Comparison of ENCODE assay signal across 15 cellular contexts in the genomic region with DNA sequence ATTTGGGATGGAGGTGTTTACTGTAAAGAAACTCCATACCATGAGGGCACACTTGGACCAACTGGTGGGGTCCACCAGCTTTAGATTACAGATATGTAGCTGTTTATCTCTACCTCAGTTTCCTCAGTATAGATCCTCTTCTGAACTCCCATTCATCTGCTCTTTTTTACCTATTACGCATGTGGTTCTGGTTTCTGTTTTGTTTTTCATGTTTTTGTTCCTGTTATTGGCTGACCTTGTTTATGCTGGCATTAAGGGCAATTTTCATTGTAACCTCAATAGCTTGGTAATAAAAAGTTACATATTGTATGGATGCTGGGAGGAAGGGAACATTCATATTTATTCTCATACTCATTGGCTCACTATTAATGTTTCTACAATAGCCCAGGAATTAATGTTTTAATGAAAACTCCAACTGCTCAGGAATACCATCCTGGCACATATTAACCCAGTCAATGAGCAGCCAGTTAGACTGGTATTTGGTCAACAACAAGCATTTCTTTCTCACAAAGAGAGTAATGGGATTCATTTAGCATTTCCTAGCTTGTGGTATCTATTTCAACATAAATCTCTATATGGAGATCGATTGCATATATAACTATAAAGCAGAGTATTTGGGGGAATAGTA.
DNase-seq lines count a peak whose midpoint lies in the region; ATAC-seq, FAIRE-seq and TF ChIP-seq lines count a peak whose summit lies in the region.
"Had no signal": no experiment of that assay in that cellular context is flagged by ENCODE, and none has a peak within 500 bp of the region (broad histone marks: within the 10 kb centered on the region; RNA-seq: fewer than 3 reads in every experiment).

No MANE protein-coding gene starts in this region.

- TF ChIP-seq CTCF in kidney (IDR thresholded peaks at IDR 0.05; ENCODE audit: borderline replicate concordance, extremely low read depth, insufficient read depth) (no peak), gastrocnemius medialis (IDR thresholded peaks at IDR 0.05 in 4 of 5, conservative IDR thresholded peaks at IDR 0.05 in 1 of 5) (no peak), glutamatergic neuron (IDR thresholded peaks at IDR 0.05; ENCODE audit: partially characterized antibody, unreplicated experiment) (no peak)

- no peak overlapping the region for H3K4me3 Mint-ChIP-seq in glutamatergic neuron (ENCODE audit: unreplicated experiment)
- no peak overlapping the region for H3K4me3 Mint-ChIP-seq in activated T-cell treated with anti-CD3 and anti-CD28 coated beads, Interleukin-2, amount 50 U/mL, for 24 hours
- H3K4me3 Mint-ChIP-seq: activated naive CD4-positive, alpha-beta T cell treated with anti-CD3 and anti-CD28 coated beads, Interleukin-2, amount 50 U/mL, for 24 hours had no signal

- in situ Hi-C loops in gastrocnemius medialis (cut with MboI; ENCODE audit: low sequenced_read_pairs in 4 of 4) = no loop called here

- DNase-seq in kidney (no peak), gastrocnemius medialis (no peak), glutamatergic neuron (no peak), 8988T (no peak)
- no peak for DNase-seq in activated T-cell treated with anti-CD3 and anti-CD28 coated beads, Interleukin-2, amount 50 U/mL, for 24 hours
- DNase-seq: activated CD8-positive, alpha-beta memory T cell treated with anti-CD3 and anti-CD28 coated beads for 24 hours; NCI-H1694; NCI-H526 treated with DMSO at 0.1 percent for 48 hours had no signal

- H3K27ac ChIP-seq in kidney (ENCODE audit: low read depth in 2 of 2, low read length in 2 of 2) (peak overlapping the region; percentile 56 to 64), gastrocnemius medialis (no peak overlapping the region)
- H3K27ac ChIP-seq: BLaER1, KMS-11, skin epidermis had no signal

- TF ChIP-seq POLR2A in gastrocnemius medialis (IDR thresholded peaks at IDR 0.05) = no peak

- peak; percentile 77 for ATAC-seq in GM18870 (IDR thresholded peaks at IDR 0.05; ENCODE audit: unreplicated experiment)
- ATAC-seq in GM21526 (IDR thresholded peaks at IDR 0.05; ENCODE audit: low FRiP score, unreplicated experiment) = peak; percentile 80
- ATAC-seq in HG03103 (IDR thresholded peaks at IDR 0.05; ENCODE audit: low read depth, unreplicated experiment) = peak; percentile 72
- ATAC-seq in gastrocnemius medialis = no peak

- FAIRE-seq in kidney (lab: Jason Lieb, UNC) = peak; percentile 70

- H3K36me3 ChIP-seq in kidney (ENCODE audit: control insufficient read depth in 1 of 2, insufficient read depth in 2 of 2, low read length in 2 of 2) (no peaks in the 10 kb centered on the region), gastrocnemius medialis (no peaks in the 10 kb centered on the region)
- H3K36me3 ChIP-seq: BLaER1 had no signal

- no peaks in the 10 kb centered on the region for H3K9me3 Mint-ChIP-seq in glutamatergic neuron (ENCODE audit: unreplicated experiment)
- H3K9me3 Mint-ChIP-seq in activated T-cell treated with anti-CD3 and anti-CD28 coated beads, Interleukin-2, amount 50 U/mL, for 24 hours = no peaks in the 10 kb centered on the region
- H3K9me3 Mint-ChIP-seq: activated naive CD4-positive, alpha-beta T cell treated with anti-CD3 and anti-CD28 coated beads, Interleukin-2, amount 50 U/mL, for 24 hours had no signal

- H3K27ac Mint-ChIP-seq in glutamatergic neuron (ENCODE audit: unreplicated experiment) = no peak overlapping the region
- H3K27ac Mint-ChIP-seq in activated T-cell treated with anti-CD3 and anti-CD28 coated beads, Interleukin-2, amount 50 U/mL, for 24 hours = no peak overlapping the region
- H3K27ac Mint-ChIP-seq: activated naive CD4-positive, alpha-beta T cell treated with anti-CD3 and anti-CD28 coated beads, Interleukin-2, amount 50 U/mL, for 24 hours had no signal

- H3K9ac ChIP-seq in kidney (ENCODE audit: low read length in 2 of 2) = peak overlapping the region in 1 of 2 donors; percentile 13
- H3K9ac ChIP-seq: BLaER1, KMS-11 had no signal

- H3K4me3 ChIP-seq in kidney (ENCODE audit: low read length in 2 of 2) (peak overlapping the region in 1 of 2 donors; percentile 37), gastrocnemius medialis (no peak overlapping the region)
- H3K4me3 ChIP-seq: BLaER1, skin epidermis had no signal

- intact Hi-C loops in kidney (cut with DNase I) = no loop called here
- intact Hi-C loops in gastrocnemius medialis (cut with DNase I; ENCODE audit: low total_unique reads) = no loop called here

- H3K4me1 ChIP-seq in kidney (ENCODE audit: control insufficient read depth in 1 of 2, insufficient read depth in 1 of 2, low read depth in 1 of 2, low read length in 2 of 2) (peaks cover 0 to 14% of the 10 kb centered on the region in 2 donors), gastrocnemius medialis (no peaks in the 10 kb centered on the region)
- H3K4me1 ChIP-seq: BLaER1 had no signal

- H3K36me3 Mint-ChIP-seq in glutamatergic neuron (ENCODE audit: unreplicated experiment) = no peaks in the 10 kb centered on the region
- H3K36me3 Mint-ChIP-seq in activated T-cell treated with anti-CD3 and anti-CD28 coated beads, Interleukin-2, amount 50 U/mL, for 24 hours (ENCODE audit: low read depth) = no peaks in the 10 kb centered on the region
- H3K36me3 Mint-ChIP-seq: activated naive CD4-positive, alpha-beta T cell treated with anti-CD3 and anti-CD28 coated beads, Interleukin-2, amount 50 U/mL, for 24 hours had no signal

- peaks cover 0 to 3% (median 0%) of the 10 kb centered on the region in 3 donors for H3K27me3 ChIP-seq in gastrocnemius medialis
- H3K27me3 ChIP-seq: BLaER1 had no signal

- H3K4me1 Mint-ChIP-seq in glutamatergic neuron (ENCODE audit: low read depth, unreplicated experiment) = peaks cover 6% of the 10 kb centered on the region
- H3K4me1 Mint-ChIP-seq in activated T-cell treated with anti-CD3 and anti-CD28 coated beads, Interleukin-2, amount 50 U/mL, for 24 hours (ENCODE audit: low read depth) = no peaks in the 10 kb centered on the region
- H3K4me1 Mint-ChIP-seq: activated naive CD4-positive, alpha-beta T cell treated with anti-CD3 and anti-CD28 coated beads, Interleukin-2, amount 50 U/mL, for 24 hours had no signal

- H3K9me3 ChIP-seq in kidney (ENCODE audit: control insufficient read depth in 1 of 2, low read length in 2 of 2) = no peaks in the 10 kb centered on the region
- no peaks in the 10 kb centered on the region for H3K9me3 ChIP-seq in gastrocnemius medialis
- H3K9me3 ChIP-seq: BLaER1 had no signal

- no peaks in the 10 kb centered on the region for H3K27me3 Mint-ChIP-seq in glutamatergic neuron (ENCODE audit: unreplicated experiment)
- H3K27me3 Mint-ChIP-seq in activated T-cell treated with anti-CD3 and anti-CD28 coated beads, Interleukin-2, amount 50 U/mL, for 24 hours = peaks cover 30% of the 10 kb centered on the region

Comparison
In these comparisons a context has a peak if more than half of its experiments do, and no peak if none do; other contexts are left out.
1. ATAC-seq: peak in GM18870 (single experiment), GM21526 (single experiment) and HG03103 (single experiment); none in gastrocnemius medialis (0 of 2).
2. H3K27ac ChIP-seq: peak in kidney (2 of 2); none in gastrocnemius medialis (0 of 4).